Comparison of ENCODE assay signal across 14 cellular contexts in the genomic region with DNA sequence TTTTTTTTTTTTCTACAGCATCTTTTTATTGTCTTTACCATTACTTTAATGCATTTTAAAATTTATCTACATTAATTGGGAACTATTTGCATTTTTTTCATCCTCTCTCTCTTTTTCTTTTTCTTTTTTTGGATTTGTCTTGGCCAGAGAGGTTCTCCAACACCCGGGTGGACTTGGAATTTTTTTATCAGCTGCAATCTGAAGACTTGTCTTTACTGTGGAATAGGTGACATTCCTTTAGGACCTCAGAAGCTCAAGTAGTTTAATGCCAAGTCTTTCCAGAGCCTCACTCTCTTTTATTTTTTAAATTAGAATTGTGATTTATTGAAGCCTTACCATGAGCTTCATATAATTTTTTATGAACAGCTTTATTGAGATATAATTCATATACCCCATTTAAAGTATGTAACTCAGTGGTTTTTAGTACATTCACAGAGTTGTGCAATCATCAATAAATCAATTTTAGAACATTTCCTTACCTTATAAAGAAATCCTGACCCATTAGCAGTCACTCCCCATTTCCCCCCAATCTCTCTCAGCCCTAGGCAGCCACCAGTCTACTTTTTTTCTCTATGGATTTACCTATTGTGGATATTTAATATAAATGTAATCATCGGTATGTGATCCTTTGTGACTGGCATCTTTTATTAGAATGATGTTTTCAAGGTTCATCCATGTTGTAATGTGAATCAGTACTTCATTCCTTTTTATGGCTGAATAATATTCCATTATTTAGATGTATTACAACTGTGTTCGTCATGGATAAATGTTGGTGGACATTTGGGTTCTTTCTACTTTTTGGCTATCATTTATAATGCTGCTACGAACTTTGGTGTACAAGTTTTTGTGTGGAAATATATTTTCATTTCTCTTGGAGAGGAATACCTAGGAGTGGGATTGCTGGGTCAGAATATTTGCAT. TPM values are rescaled to one million over a fixed set of nuclear protein-coding genes. Genes with fewer than 3 reads are reported as not detected.
A peak's percentile ranks its signal among the peaks of the same experiment; 100 is the strongest.
DNase-seq lines count a peak whose midpoint lies in the region; ATAC-seq and TF ChIP-seq lines count a peak whose summit lies in the region.
"Had no signal": no experiment of that assay in that cellular context is flagged by ENCODE, and none has a peak within 500 bp of the region (broad histone marks: within the 10 kb centered on the region; RNA-seq: fewer than 3 reads in every experiment).

No MANE protein-coding gene starts in this region.

- CTCF ChIA-PET in mammary epithelial cell (lab: Charles Lee; ENCODE audit: low non-redundant PET) = no interaction called here
- CTCF ChIA-PET in activated naive CD4-positive, alpha-beta T cell treated with anti-CD3 and anti-CD28 coated beads, Interleukin-2, amount 10 ng/mL, durations not matched to agents 7 days and 5 days (lab: Charles Lee) = interaction anchor here (1.1 kb wide), 1 partner anchor 132 kb away, joined by 4 read pairs; no protein-coding TSS in a partner anchor

- no peak overlapping the region for H3K4me3 ChIP-seq in mammary epithelial cell (replicated peaks in 1 of 3; ENCODE audit: insufficient read depth in 1 of 3, low read depth in 2 of 3, low read length in 3 of 3)
- no peak overlapping the region for H3K4me3 ChIP-seq in mesodermal cell (ENCODE audit: extremely low read depth, insufficient read depth, low read length, poor library complexity, severe bottlenecking)
- H3K4me3 ChIP-seq: cardiac muscle cell, spleen had no signal

- no peak overlapping the region for H3K9ac ChIP-seq in mammary epithelial cell (ENCODE audit: insufficient read depth, low read length)

- no peak for ATAC-seq in activated T-cell treated with anti-CD3 and anti-CD28 coated beads, Interleukin-2, amount 50 U/mL, for 72 hours (replicated peaks in 1 of 2)
- no peak for ATAC-seq in activated T-cell treated with anti-CD3 and anti-CD28 coated beads, Interleukin-2, amount 50 U/mL, for 4 hours

- dilution Hi-C loops in mammary epithelial cell (cut with HindIII; ENCODE audit: low sequenced_read_pairs) = no loop called here

- H3K79me2 ChIP-seq in mammary epithelial cell (ENCODE audit: insufficient read depth, low read length) = peaks cover 45% of the 10 kb centered on the region

- peaks cover 17% of the 10 kb centered on the region for H3K27me3 Mint-ChIP-seq in activated T-cell treated with anti-CD3 and anti-CD28 coated beads, Interleukin-2, amount 50 U/mL, for 72 hours (ENCODE audit: low read depth)
- peaks cover 3% of the 10 kb centered on the region for H3K27me3 Mint-ChIP-seq in activated T-cell treated with anti-CD3 and anti-CD28 coated beads, Interleukin-2, amount 50 U/mL, for 4 hours (ENCODE audit: low read depth)
- H3K27me3 Mint-ChIP-seq in type B pancreatic cell = no peaks in the 10 kb centered on the region
- peaks cover 18% of the 10 kb centered on the region for H3K27me3 Mint-ChIP-seq in activated naive CD4-positive, alpha-beta T cell treated with anti-CD3 and anti-CD28 coated beads, Interleukin-2, amount 10 ng/mL, durations not matched to agents 7 days and 5 days

- in situ Hi-C loops in mammary epithelial cell (cut with MboI; ENCODE audit: low sequenced_read_pairs in 2 of 2) = loop anchor here in 1 of 2 donors (25.0 kb wide), 1 partner anchor 291 kb away; a partner anchor contains a TSS

- H3K36me3 Mint-ChIP-seq in activated T-cell treated with anti-CD3 and anti-CD28 coated beads, Interleukin-2, amount 50 U/mL, for 72 hours (ENCODE audit: insufficient read depth in 2 of 2) = no peaks in the 10 kb centered on the region
- peaks cover 2% of the 10 kb centered on the region for H3K36me3 Mint-ChIP-seq in activated T-cell treated with anti-CD3 and anti-CD28 coated beads, Interleukin-2, amount 50 U/mL, for 4 hours (ENCODE audit: insufficient read depth)
- H3K36me3 Mint-ChIP-seq in type B pancreatic cell = peaks cover 20% of the 10 kb centered on the region
- H3K36me3 Mint-ChIP-seq in activated naive CD4-positive, alpha-beta T cell treated with anti-CD3 and anti-CD28 coated beads, Interleukin-2, amount 10 ng/mL, durations not matched to agents 7 days and 5 days = no peaks in the 10 kb centered on the region
- H3K36me3 Mint-ChIP-seq: activated naive CD8-positive, alpha-beta T cell treated with anti-CD3 and anti-CD28 coated beads for 36 hours had no signal

- H3K27ac Mint-ChIP-seq in activated T-cell treated with anti-CD3 and anti-CD28 coated beads, Interleukin-2, amount 50 U/mL, for 72 hours = peak overlapping the region; percentile 36
- H3K27ac Mint-ChIP-seq in type B pancreatic cell = peak overlapping the region; percentile 90
- H3K27ac Mint-ChIP-seq in activated naive CD4-positive, alpha-beta T cell treated with anti-CD3 and anti-CD28 coated beads, Interleukin-2, amount 10 ng/mL, durations not matched to agents 7 days and 5 days = no peak overlapping the region
- H3K27ac Mint-ChIP-seq: activated naive CD8-positive, alpha-beta T cell treated with anti-CD3 and anti-CD28 coated beads for 36 hours had no signal

- H3K9me3 Mint-ChIP-seq in activated T-cell treated with anti-CD3 and anti-CD28 coated beads, Interleukin-2, amount 50 U/mL, for 72 hours = no peaks in the 10 kb centered on the region
- H3K9me3 Mint-ChIP-seq in activated T-cell treated with anti-CD3 and anti-CD28 coated beads, Interleukin-2, amount 50 U/mL, for 4 hours = no peaks in the 10 kb centered on the region
- H3K9me3 Mint-ChIP-seq in type B pancreatic cell = no peaks in the 10 kb centered on the region
- H3K9me3 Mint-ChIP-seq in activated naive CD4-positive, alpha-beta T cell treated with anti-CD3 and anti-CD28 coated beads, Interleukin-2, amount 10 ng/mL, durations not matched to agents 7 days and 5 days = no peaks in the 10 kb centered on the region
- H3K9me3 Mint-ChIP-seq: activated naive CD8-positive, alpha-beta T cell treated with anti-CD3 and anti-CD28 coated beads for 36 hours had no signal

- peak overlapping the region; percentile 33 for H3K4me2 ChIP-seq in mammary epithelial cell (ENCODE audit: insufficient read depth, low read depth, low read length)

- no peak overlapping the region for H3K4me3 Mint-ChIP-seq in activated T-cell treated with anti-CD3 and anti-CD28 coated beads, Interleukin-2, amount 50 U/mL, for 72 hours
- no peak overlapping the region for H3K4me3 Mint-ChIP-seq in activated T-cell treated with anti-CD3 and anti-CD28 coated beads, Interleukin-2, amount 50 U/mL, for 4 hours
- H3K4me3 Mint-ChIP-seq in type B pancreatic cell = no peak overlapping the region
- no peak overlapping the region for H3K4me3 Mint-ChIP-seq in activated naive CD4-positive, alpha-beta T cell treated with anti-CD3 and anti-CD28 coated beads, Interleukin-2, amount 10 ng/mL, durations not matched to agents 7 days and 5 days
- H3K4me3 Mint-ChIP-seq: activated naive CD8-positive, alpha-beta T cell treated with anti-CD3 and anti-CD28 coated beads for 36 hours had no signal

- no peaks in the 10 kb centered on the region for H3K36me3 ChIP-seq in mammary epithelial cell (ENCODE audit: insufficient read depth, low read length)
- H3K36me3 ChIP-seq in mesodermal cell (ENCODE audit: control insufficient read depth, insufficient read depth, low read length) = peaks cover 2% of the 10 kb centered on the region
- H3K36me3 ChIP-seq: cardiac muscle cell, spleen had no signal

- H3K4me1 Mint-ChIP-seq in activated T-cell treated with anti-CD3 and anti-CD28 coated beads, Interleukin-2, amount 50 U/mL, for 72 hours (ENCODE audit: low read depth) = peaks cover 13% of the 10 kb centered on the region
- peaks cover 11% of the 10 kb centered on the region for H3K4me1 Mint-ChIP-seq in activated T-cell treated with anti-CD3 and anti-CD28 coated beads, Interleukin-2, amount 50 U/mL, for 4 hours (ENCODE audit: low read depth)
- peaks cover 38% of the 10 kb centered on the region for H3K4me1 Mint-ChIP-seq in type B pancreatic cell (ENCODE audit: unreplicated experiment)
- peaks cover 16% of the 10 kb centered on the region for H3K4me1 Mint-ChIP-seq in activated naive CD4-positive, alpha-beta T cell treated with anti-CD3 and anti-CD28 coated beads, Interleukin-2, amount 10 ng/mL, durations not matched to agents 7 days and 5 days

- WGBS in mammary epithelial cell (ENCODE audit: low coverage, missing lambda C conversion rate) = 88% methylated on average over 4 of the region's 4 CpGs
- 93 to 100% methylated on average over 1 to 2 of the region's 4 CpGs for WGBS in mesodermal cell (ENCODE audit: insufficient coverage in 2 of 2), 2 experiments

- H3K27ac ChIP-seq in mammary epithelial cell (ENCODE audit: insufficient read depth, low read depth, low read length) = no peak overlapping the region
- peak overlapping the region; percentile 92 for H3K27ac ChIP-seq in mesodermal cell (ENCODE audit: low read depth, low read length, severe bottlenecking)
- H3K27ac ChIP-seq: cardiac muscle cell, spleen had no signal

- no peak for DNase-seq in activated T-cell treated with anti-CD3 and anti-CD28 coated beads, Interleukin-2, amount 50 U/mL, for 72 hours
- no peak for DNase-seq in activated T-cell treated with anti-CD3 and anti-CD28 coated beads, Interleukin-2, amount 50 U/mL, for 4 hours
- DNase-seq in mammary epithelial cell (no peak), type B pancreatic cell (ENCODE audit: extremely low spot score, unreplicated experiment) (no peak), NCI-H446 treated with DMSO at 0.1 percent for 48 hours (lab: John Stamatoyannopoulos, UW) (no peak), SKM-1 treated with dmso at 0.1 percent for 144 hours (lab: John Stamatoyannopoulos, UW; ENCODE audit: unreplicated experiment) (no peak)
- no peak for DNase-seq in activated naive CD4-positive, alpha-beta T cell treated with anti-CD3 and anti-CD28 coated beads, Interleukin-2, amount 10 ng/mL, durations not matched to agents 7 days and 5 days
- DNase-seq: activated naive CD8-positive, alpha-beta T cell treated with anti-CD3 and anti-CD28 coated beads for 36 hours; GF-D8; midbrain; spleen; T-helper 2 cell had no signal

- no peak overlapping the region for H2AFZ ChIP-seq in mammary epithelial cell (ENCODE audit: low read depth, low read length)

- intact Hi-C loops in mammary epithelial cell (cut with micrococcal nuclease) = no loop called here

- H3K4me1 ChIP-seq in mammary epithelial cell (ENCODE audit: insufficient read depth, low read length) (peaks cover 52% of the 10 kb centered on the region), mesodermal cell (ENCODE audit: control insufficient read depth, insufficient read depth, low read length, poor library complexity, severe bottlenecking) (peaks cover 52% of the 10 kb centered on the region)

- BruUV-seq in mammary epithelial cell (replicated peaks; lab: Mats Ljungman, UMichigan) = no TSS peak

- no peaks in the 10 kb centered on the region for H4K20me1 ChIP-seq in mammary epithelial cell (ENCODE audit: insufficient read depth, low read length)

- H3K27me3 ChIP-seq in mammary epithelial cell (ENCODE audit: insufficient read depth, low read length) = no peaks in the 10 kb centered on the region
- H3K27me3 ChIP-seq: cardiac muscle cell had no signal

- TF ChIP-seq CTCF in mammary epithelial cell (conservative IDR thresholded peaks at IDR 0.05 in 1 of 2, IDR thresholded peaks at IDR 0.05 in 1 of 2; ENCODE audit: extremely low read depth in 1 of 2, insufficient read depth in 1 of 2, low read depth in 1 of 2, low read length in 2 of 2) (no peak), type B pancreatic cell (conservative IDR thresholded peaks at IDR 0.05) (no peak)

- H3K9me3 ChIP-seq in mammary epithelial cell (replicated peaks; ENCODE audit: insufficient read depth, low read length) = no peaks in the 10 kb centered on the region
- no peaks in the 10 kb centered on the region for H3K9me3 ChIP-seq in mesodermal cell (ENCODE audit: control insufficient read depth, low read length)
- H3K9me3 ChIP-seq: spleen had no signal

RNA-seq across cellular contexts. Expression of a gene that starts 6.2 kb away (rescaled TPM):
- 1 to 10 TPM; 4.3 to 4.8 TPM for total RNA-seq in activated T-cell treated with anti-CD3 and anti-CD28 coated beads, Interleukin-2, amount 50 U/mL, for 72 hours
- total RNA-seq in activated T-cell treated with anti-CD3 and anti-CD28 coated beads, Interleukin-2, amount 50 U/mL, for 4 hours = 1 to 10 TPM; 1.2 to 4.0 (median 2.2) TPM
- total RNA-seq in mammary epithelial cell (10 to 100 TPM; 43.3 to 59.0 TPM), type B pancreatic cell (ENCODE audit: low replicate concordance) (15.5 and 34.7 TPM in 2 replicates)
- 7.0 TPM for polyA plus RNA-seq in mammary epithelial cell
- 14.2 TPM for polyA minus RNA-seq in mammary epithelial cell
- 8.8 TPM for polyA plus RNA-seq in mesodermal cell (2013, experiment 1 of 2)
- 7.9 TPM for polyA plus RNA-seq in mesodermal cell (2013, experiment 2 of 2)

RNA-seq across cellular contexts. Expression of a gene that starts 35.1 kb away (rescaled TPM):
- 1 to 10 TPM in 1 of 2 donors, under 1 TPM in 1; 0.69 to 1.9 TPM for total RNA-seq in activated T-cell treated with anti-CD3 and anti-CD28 coated beads, Interleukin-2, amount 50 U/mL, for 72 hours
- total RNA-seq in activated T-cell treated with anti-CD3 and anti-CD28 coated beads, Interleukin-2, amount 50 U/mL, for 4 hours = 1 to 10 TPM in 1 of 3 donors, under 1 TPM in 2; 0.68 to 1.0 (median 0.94) TPM
- 1 to 10 TPM; 2.0 to 3.7 TPM for total RNA-seq in mammary epithelial cell
- polyA plus RNA-seq in mammary epithelial cell = 1.1 TPM
- polyA minus RNA-seq in mammary epithelial cell = not detected
- polyA plus RNA-seq in mesodermal cell (2013, experiment 1 of 2) = 3.7 TPM
- 2.5 TPM for polyA plus RNA-seq in mesodermal cell (2013, experiment 2 of 2)
- total RNA-seq in type B pancreatic cell (ENCODE audit: low replicate concordance) = 29.0 and 52.8 TPM in 2 replicates
